ENCODE assay signal across 30 cellular contexts in the genomic region with DNA sequence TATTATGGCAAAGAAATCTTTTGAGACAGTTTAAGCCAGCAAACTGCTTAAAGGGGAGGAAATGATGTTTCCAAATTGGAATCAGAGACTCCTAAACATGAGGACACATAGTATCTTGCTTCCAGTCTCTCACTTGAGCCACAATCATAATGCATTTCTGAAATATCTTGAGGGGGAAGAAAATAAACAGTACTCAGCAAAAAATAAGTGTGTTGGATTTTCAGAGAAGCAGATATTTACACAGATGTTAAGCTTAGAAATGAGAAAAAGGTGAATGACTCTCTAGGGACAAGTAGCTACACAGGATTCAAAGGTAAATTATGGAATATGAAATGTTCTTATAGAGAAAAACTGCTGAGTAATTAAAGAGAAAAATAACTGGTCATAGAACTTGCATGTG.
"Had no signal": no experiment of that assay in that cellular context is flagged by ENCODE, and none has a peak within 500 bp of the region (broad histone marks: within the 10 kb centered on the region; RNA-seq: fewer than 3 reads in every experiment).

No MANE protein-coding gene starts in this region.

- H3K9me3 ChIP-seq: ascending aorta had no signal

- DNase-seq: activated B cell treated with CpG ODN at 0.5 μM for 24 hours; activated CD4-positive, alpha-beta memory T cell treated with anti-CD3 and anti-CD28 coated beads, Interleukin-2, amount 10 ng/mL, durations not matched to agents 7 days and 5 days; activated CD4-positive, alpha-beta T cell treated with anti-CD3 and anti-CD28 coated beads for 4 hours; activated CD4-positive, alpha-beta T cell treated with anti-CD3 and anti-CD28 coated beads, Interleukin-2, amount 10 ng/mL, durations not matched to agents 7 days and 5 days; activated CD4-positive, alpha-beta T cell treated with anti-CD3 and anti-CD28 coated beads, Interleukin-2, amount 50 U/mL, for 48 hours; activated CD4-positive, CD25-positive, alpha-beta regulatory T cell treated with anti-CD3 and anti-CD28 coated beads, Interleukin-2, amount 50 U/mL, for 72 hours; activated CD8-positive, alpha-beta memory T cell treated with anti-CD3 and anti-CD28 coated beads for 24 hours; activated CD8-positive, alpha-beta memory T cell treated with anti-CD3 and anti-CD28 coated beads, Interleukin-2, amount 10 ng/mL, durations not matched to agents 7 days and 5 days; activated CD8-positive, alpha-beta memory T cell treated with anti-CD3 and anti-CD28 coated beads, Interleukin-2, amount 50 U/mL, for 48 hours; activated CD8-positive, alpha-beta T cell treated with anti-CD3 and anti-CD28 coated beads, Interleukin-2, amount 10 ng/mL, durations not matched to agents 7 days and 5 days; activated effector memory CD4-positive, alpha-beta T cell treated with Interleukin-2 at 50 U/mL for 16 hours; activated gamma-delta T cell; activated naive CD4-positive, alpha-beta T cell treated with anti-CD3 and anti-CD28 coated beads, Interleukin-2, amount 10 ng/mL, durations not matched to agents 7 days and 5 days; activated naive CD4-positive, alpha-beta T cell treated with Interleukin-2 at 50 U/mL for 16 hours; activated naive CD8-positive, alpha-beta T cell treated with anti-CD3 and anti-CD28 coated beads, Interleukin-2, amount 10 ng/mL, durations not matched to agents 7 days and 5 days; activated naive CD8-positive, alpha-beta T cell treated with anti-CD3 and anti-CD28 coated beads, Interleukin-2, amount 50 U/mL, for 24 hours; activated T-cell treated with anti-CD3 and anti-CD28 coated beads, Interleukin-2, amount 50 U/mL, for 24 hours; activated T-cell treated with anti-CD3 and anti-CD28 coated beads, Interleukin-2, amount 50 U/mL, for 48 hours; amygdala; anterior cingulate cortex; caudate nucleus; cerebellar nuclear complex; T-helper 1 cell; T-helper 2 cell; T-helper 9 cell had no signal

- H3K4me1 ChIP-seq: ascending aorta had no signal

- H3K4me3 ChIP-seq: ascending aorta, cardiac muscle cell had no signal

- H3K27ac ChIP-seq: ascending aorta, cardiac muscle cell, VCaP had no signal

- H3K27me3 ChIP-seq: ascending aorta, cardiac muscle cell had no signal

- FAIRE-seq: bronchial epithelial cell, TTC549 had no signal

- ATAC-seq: activated CD8-positive, alpha-beta memory T cell treated with anti-CD3 and anti-CD28 coated beads, Interleukin-2, amount 10 ng/mL, durations not matched to agents 7 days and 5 days; activated CD8-positive, alpha-beta T cell treated with anti-CD3 and anti-CD28 coated beads, Interleukin-2, amount 10 ng/mL, durations not matched to agents 7 days and 5 days; activated naive CD8-positive, alpha-beta T cell treated with anti-CD3 and anti-CD28 coated beads, Interleukin-2, amount 50 U/mL, for 24 hours had no signal

- H3K36me3 ChIP-seq: ascending aorta, cardiac muscle cell had no signal
